Comparison of ENCODE assay signal across 14 cellular contexts in genomic region chr5:150106669-150107068, GRCh38. TPM values are rescaled to one million over a fixed set of nuclear protein-coding genes. Genes with fewer than 3 reads are reported as not detected.
A peak's percentile ranks its signal among the peaks of the same experiment; 100 is the strongest.
DNase-seq lines count a peak whose midpoint lies in the region; ATAC-seq and TF ChIP-seq lines count a peak whose summit lies in the region.
"Had no signal": no experiment of that assay in that cellular context is flagged by ENCODE, and none has a peak within 500 bp of the region (broad histone marks: within the 10 kb centered on the region; RNA-seq: fewer than 3 reads in every experiment).

No MANE protein-coding gene starts in this region.

- TF ChIP-seq POLR2A in erythroblast (IDR thresholded peaks at IDR 0.05; ENCODE audit: low read length) = no peak

- DNase-seq in right atrium auricular region (ENCODE audit: low spot score) (peak; percentile 11), Right ventricle myocardium superior (no peak), NCI-H69 (lab: John Stamatoyannopoulos, UW) (peak; percentile 54), kidney tubule cell (ENCODE audit: low spot score) (peak; percentile 17), MG63 (no peak), sciatic nerve (ENCODE audit: low spot score) (no peak), midbrain (lab: John Stamatoyannopoulos, UW) (no peak), erythroblast (lab: John Stamatoyannopoulos, UW) (no peak)
- DNase-seq: activated CD4-positive, alpha-beta T cell treated with anti-CD3 and anti-CD28 coated beads, Interleukin-2, amount 10 ng/mL, durations not matched to agents 7 days and 5 days; activated effector memory CD4-positive, alpha-beta T cell treated with anti-CD3 and anti-CD28 coated beads, Interleukin-2, amount 50 U/mL, for 16 hours; MM.1S; naive thymus-derived CD4-positive, alpha-beta T cell; uterus had no signal

- TF ChIP-seq CTCF in right atrium auricular region (IDR thresholded peaks at IDR 0.05) = no peak

- no peaks in the 10 kb centered on the region for H3K9me3 ChIP-seq in right atrium auricular region
- no peaks in the 10 kb centered on the region for H3K9me3 ChIP-seq in MG63
- H3K9me3 ChIP-seq: uterus had no signal

- ATAC-seq in Right ventricle myocardium superior (ENCODE audit: poor library complexity) = no peak
- no peak for ATAC-seq in sciatic nerve
- ATAC-seq: naive thymus-derived CD4-positive, alpha-beta T cell had no signal

- H3K27me3 ChIP-seq in right atrium auricular region (no peaks in the 10 kb centered on the region), MG63 (no peaks in the 10 kb centered on the region)
- H3K27me3 ChIP-seq: cardiac muscle cell, uterus had no signal

- H3K4me3 ChIP-seq in right atrium auricular region = no peak overlapping the region
- no peak overlapping the region for H3K4me3 ChIP-seq in MG63
- H3K4me3 ChIP-seq: cardiac muscle cell, uterus had no signal

- intact Hi-C loops in Right ventricle myocardium superior (cut with DNase I) = no loop called here
- intact Hi-C loops in sciatic nerve (cut with DNase I) = no loop called here

- H3K4me1 ChIP-seq in right atrium auricular region = no peaks in the 10 kb centered on the region
- H3K4me1 ChIP-seq: uterus had no signal

- H3K27ac ChIP-seq in right atrium auricular region = no peak overlapping the region
- H3K27ac ChIP-seq: cardiac muscle cell, uterus had no signal

- H3K36me3 ChIP-seq in right atrium auricular region (no peaks in the 10 kb centered on the region), MG63 (no peaks in the 10 kb centered on the region)
- H3K36me3 ChIP-seq: cardiac muscle cell, uterus had no signal

RNA-seq across cellular contexts. Expression of gene CSF1R, which starts 20.3 kb away (rescaled TPM):
- 10 to 100 TPM; 11.2 to 24.6 TPM for total RNA-seq in right atrium auricular region
- 19.5 TPM for total RNA-seq in Right ventricle myocardium superior
- 0.26 TPM in 1 of 2 replicates, not detected in the other for total RNA-seq in MG63 (2014; rRNA removed; shearing (Covaris generic); ENCODE audit: low replicate concordance)
- total RNA-seq in sciatic nerve = 74.8 TPM
- total RNA-seq: cardiac muscle cell had no signal

RNA-seq across cellular contexts. Expression of gene PDGFRB, which starts 49.0 kb away (rescaled TPM):
- total RNA-seq in right atrium auricular region (10 to 100 TPM; 68.3 to 68.7 TPM), Right ventricle myocardium superior (47.0 TPM), sciatic nerve (215 TPM)
- total RNA-seq in MG63 (2014; rRNA removed; shearing (Covaris generic); ENCODE audit: low replicate concordance) = 6.1 and 10.4 TPM in 2 replicates

RNA-seq across cellular contexts. Expression of gene CDX1, which starts 59.9 kb away (rescaled TPM):
- total RNA-seq in right atrium auricular region (not detected), Right ventricle myocardium superior (not detected), sciatic nerve (not detected)
- total RNA-seq in MG63 (2014; rRNA removed; shearing (Covaris generic); ENCODE audit: low replicate concordance) = 0.07 TPM in 1 of 2 replicates, not detected in the other
- total RNA-seq: activated CD4-positive, alpha-beta T cell treated with anti-CD3 and anti-CD28 coated beads, Interleukin-2, amount 10 ng/mL, durations not matched to agents 7 days and 5 days; cardiac muscle cell; naive thymus-derived CD4-positive, alpha-beta T cell had no signal

Comparison
In these comparisons a context has a peak if more than half of its experiments do, and no peak if none do; other contexts are left out.
1. DNase-seq: peak in right atrium auricular region (single experiment), NCI-H69 (single experiment) and kidney tubule cell (single experiment); none in Right ventricle myocardium superior (single experiment), MG63 (single experiment), sciatic nerve (single experiment), midbrain (single experiment) and erythroblast (0 of 2).